Comparison of ENCODE assay signal across 20 cellular contexts in the genomic region with DNA sequence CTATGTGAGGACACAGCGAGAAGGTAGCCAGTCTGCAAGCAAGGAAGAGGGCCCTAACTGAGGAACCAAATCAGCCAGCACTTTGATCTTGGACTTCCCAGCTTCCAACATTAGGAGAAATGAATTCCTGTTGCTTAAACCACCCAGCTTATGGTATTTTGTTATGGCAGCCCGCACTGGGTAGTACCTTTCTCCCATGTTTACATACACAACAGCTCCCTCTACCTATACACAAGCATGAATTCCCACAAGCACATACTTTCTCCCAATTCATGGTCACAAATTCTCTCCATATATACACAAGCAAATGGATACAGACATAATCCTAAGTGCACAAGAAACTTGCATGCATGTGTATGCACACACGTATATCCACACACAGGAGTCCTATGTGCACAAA. TPM values are rescaled to one million over a fixed set of nuclear protein-coding genes. Genes with fewer than 3 reads are reported as not detected.
DNase-seq lines count a peak whose midpoint lies in the region; ATAC-seq and TF ChIP-seq lines count a peak whose summit lies in the region.
"Had no signal": no experiment of that assay in that cellular context is flagged by ENCODE, and none has a peak within 500 bp of the region (broad histone marks: within the 10 kb centered on the region; RNA-seq: fewer than 3 reads in every experiment).

No MANE protein-coding gene starts in this region.

- no peaks in the 10 kb centered on the region for H3K4me1 ChIP-seq in foreskin keratinocyte

- peak overlapping the region; percentile 94 for H3K27ac Mint-ChIP-seq in activated CD8-positive, alpha-beta memory T cell treated with anti-CD3 and anti-CD28 coated beads, Interleukin-2, amount 10 ng/mL, durations not matched to agents 7 days and 5 days
- peak overlapping the region; percentile 83 for H3K27ac Mint-ChIP-seq in activated CD8-positive, alpha-beta T cell treated with anti-CD3 and anti-CD28 coated beads for 36 hours
- peak overlapping the region in 9 of 10 donors; percentile 75 to 98 (median 90) for H3K27ac Mint-ChIP-seq in naive thymus-derived CD8-positive, alpha-beta T cell
- H3K27ac Mint-ChIP-seq: H9, WTC11 had no signal

- no peaks in the 10 kb centered on the region for H3K9me3 Mint-ChIP-seq in activated CD8-positive, alpha-beta memory T cell treated with anti-CD3 and anti-CD28 coated beads, Interleukin-2, amount 10 ng/mL, durations not matched to agents 7 days and 5 days (ENCODE audit: low read depth)
- H3K9me3 Mint-ChIP-seq in activated CD8-positive, alpha-beta T cell treated with anti-CD3 and anti-CD28 coated beads for 36 hours, result no peaks in the 10 kb centered on the region
- H3K9me3 Mint-ChIP-seq in naive thymus-derived CD8-positive, alpha-beta T cell, result no peaks in the 10 kb centered on the region
- H3K9me3 Mint-ChIP-seq: WTC11 had no signal

- intact Hi-C loops in activated CD8-positive, alpha-beta T cell treated with anti-CD3 and anti-CD28 coated beads for 36 hours (cut with micrococcal nuclease), result no loop called here

- no peak for DNase-seq in activated CD8-positive, alpha-beta memory T cell treated with anti-CD3 and anti-CD28 coated beads, Interleukin-2, amount 10 ng/mL, durations not matched to agents 7 days and 5 days
- DNase-seq in activated CD8-positive, alpha-beta memory T cell treated with anti-CD3 and anti-CD28 coated beads for 24 hours, result no peak
- DNase-seq in activated CD8-positive, alpha-beta T cell treated with anti-CD3 and anti-CD28 coated beads for 36 hours, result no peak
- DNase-seq in naive thymus-derived CD8-positive, alpha-beta T cell, result no peak
- no peak for DNase-seq in foreskin keratinocyte
- DNase-seq: DND-41, dorsolateral prefrontal cortex, erythroblast, H9, left lung, NCI-H1694 treated with DMSO at 0.1 percent for 48 hours, NCI-H446, nucleus accumbens, stomach, upper lobe of left lung had no signal

- peaks cover 14% of the 10 kb centered on the region for H3K27me3 ChIP-seq in foreskin keratinocyte
- H3K27me3 ChIP-seq: stomach, upper lobe of left lung had no signal

- H3K27me3 Mint-ChIP-seq in activated CD8-positive, alpha-beta memory T cell treated with anti-CD3 and anti-CD28 coated beads, Interleukin-2, amount 10 ng/mL, durations not matched to agents 7 days and 5 days, result no peaks in the 10 kb centered on the region
- H3K27me3 Mint-ChIP-seq in activated CD8-positive, alpha-beta T cell treated with anti-CD3 and anti-CD28 coated beads for 36 hours, result no peaks in the 10 kb centered on the region
- no peaks in the 10 kb centered on the region for H3K27me3 Mint-ChIP-seq in naive thymus-derived CD8-positive, alpha-beta T cell

- no peak overlapping the region for H3K27ac ChIP-seq in foreskin keratinocyte
- H3K27ac ChIP-seq: dorsolateral prefrontal cortex, left lung, upper lobe of left lung had no signal

- H3K4me1 Mint-ChIP-seq in activated CD8-positive, alpha-beta memory T cell treated with anti-CD3 and anti-CD28 coated beads, Interleukin-2, amount 10 ng/mL, durations not matched to agents 7 days and 5 days, result peaks cover 79% of the 10 kb centered on the region
- H3K4me1 Mint-ChIP-seq in activated CD8-positive, alpha-beta T cell treated with anti-CD3 and anti-CD28 coated beads for 36 hours (ENCODE audit: low read depth), result peaks cover 62% of the 10 kb centered on the region
- H3K4me1 Mint-ChIP-seq in naive thymus-derived CD8-positive, alpha-beta T cell, result peaks cover 47 to 85% (median 72%) of the 10 kb centered on the region in 4 donors
- H3K4me1 Mint-ChIP-seq: WTC11 had no signal

- peaks cover 73% of the 10 kb centered on the region for H3K36me3 Mint-ChIP-seq in activated CD8-positive, alpha-beta memory T cell treated with anti-CD3 and anti-CD28 coated beads, Interleukin-2, amount 10 ng/mL, durations not matched to agents 7 days and 5 days
- peaks cover 61% of the 10 kb centered on the region for H3K36me3 Mint-ChIP-seq in activated CD8-positive, alpha-beta T cell treated with anti-CD3 and anti-CD28 coated beads for 36 hours (ENCODE audit: low read depth)
- H3K36me3 Mint-ChIP-seq in naive thymus-derived CD8-positive, alpha-beta T cell, result peaks cover 0 to 60% (median 14%) of the 10 kb centered on the region in 3 donors
- H3K36me3 Mint-ChIP-seq: WTC11 had no signal

- ATAC-seq in activated CD8-positive, alpha-beta memory T cell treated with anti-CD3 and anti-CD28 coated beads, Interleukin-2, amount 10 ng/mL, durations not matched to agents 7 days and 5 days, result no peak
- ATAC-seq in GM21515 (IDR thresholded peaks at IDR 0.05; ENCODE audit: unreplicated experiment) (peak; percentile 5), HG02763 (IDR thresholded peaks at IDR 0.05; ENCODE audit: unreplicated experiment) (no peak), GM21717 (IDR thresholded peaks at IDR 0.05; ENCODE audit: unreplicated experiment) (no peak), foreskin keratinocyte (no peak)
- no peak for ATAC-seq in activated CD8-positive, alpha-beta T cell treated with anti-CD3 and anti-CD28 coated beads for 36 hours
- ATAC-seq in naive thymus-derived CD8-positive, alpha-beta T cell, result no peak
- ATAC-seq: left lung, sciatic nerve, WTC11 had no signal

- TF ChIP-seq CTCF in activated CD8-positive, alpha-beta T cell treated with anti-CD3 and anti-CD28 coated beads for 36 hours (IDR thresholded peaks at IDR 0.05), result no peak
- TF ChIP-seq CTCF in foreskin keratinocyte (conservative IDR thresholded peaks at IDR 0.05), result no peak

- peak overlapping the region; percentile 76 for H3K4me3 Mint-ChIP-seq in activated CD8-positive, alpha-beta memory T cell treated with anti-CD3 and anti-CD28 coated beads, Interleukin-2, amount 10 ng/mL, durations not matched to agents 7 days and 5 days
- H3K4me3 Mint-ChIP-seq in activated CD8-positive, alpha-beta T cell treated with anti-CD3 and anti-CD28 coated beads for 36 hours, result no peak overlapping the region
- peak overlapping the region in 9 of 10 donors; percentile 51 to 82 (median 73) for H3K4me3 Mint-ChIP-seq in naive thymus-derived CD8-positive, alpha-beta T cell
- H3K4me3 Mint-ChIP-seq: H9, WTC11 had no signal

- CTCF ChIA-PET in activated CD8-positive, alpha-beta memory T cell treated with anti-CD3 and anti-CD28 coated beads, Interleukin-2, amount 10 ng/mL, durations not matched to agents 7 days and 5 days (lab: Charles Lee), result interaction anchor here (0.9 to 15.5 kb wide), 16 partner anchors 10 to 134 kb away, joined by 3 to 164 read pairs (median 7); a partner anchor contains a TSS
- CTCF ChIA-PET in activated CD8-positive, alpha-beta T cell treated with anti-CD3 and anti-CD28 coated beads for 36 hours (lab: Charles Lee), result interaction anchor here (1.0 to 4.6 kb wide), 13 partner anchors 10 to 136 kb away, joined by 3 to 60 read pairs (median 6); a partner anchor contains a TSS

- POLR2A ChIA-PET in activated CD8-positive, alpha-beta T cell treated with anti-CD3 and anti-CD28 coated beads for 36 hours (lab: Charles Lee), result interaction anchor here (0.7 to 9.4 kb wide), 8 partner anchors 9 to 68 kb away, joined by 3 to 91 read pairs (median 6); a partner anchor contains a TSS
- POLR2A ChIA-PET in naive thymus-derived CD8-positive, alpha-beta T cell (lab: Charles Lee), result interaction anchor here (0.5 to 18.3 kb wide), 11 partner anchors 8 to 1349 kb away, joined by 3 to 338 read pairs (median 7); a partner anchor contains a TSS

RNA-seq across cellular contexts. Expression of a gene that starts 7.4 kb away (rescaled TPM):
- total RNA-seq in activated CD8-positive, alpha-beta memory T cell treated with anti-CD3 and anti-CD28 coated beads, Interleukin-2, amount 10 ng/mL, durations not matched to agents 7 days and 5 days, result 100 to 1,000 TPM; 567 to 729 TPM
- total RNA-seq in activated CD8-positive, alpha-beta T cell treated with anti-CD3 and anti-CD28 coated beads for 36 hours, result 100 to 1,000 TPM; 121 to 137 TPM
- 100 to 1,000 TPM; 353 to 362 TPM for total RNA-seq in naive thymus-derived CD8-positive, alpha-beta T cell
- 100 to 1,000 TPM; 202 to 219 (median 206) TPM for polyA plus RNA-seq in naive thymus-derived CD8-positive, alpha-beta T cell
- 0.14 and 0.32 TPM in 2 replicates for total RNA-seq in foreskin keratinocyte
- 0.15 and 0.17 TPM in 2 replicates for polyA plus RNA-seq in foreskin keratinocyte

RNA-seq across cellular contexts. Expression of a gene that starts 19.0 kb away (rescaled TPM):
- 10 to 100 TPM; 19.6 to 28.1 TPM for total RNA-seq in activated CD8-positive, alpha-beta memory T cell treated with anti-CD3 and anti-CD28 coated beads, Interleukin-2, amount 10 ng/mL, durations not matched to agents 7 days and 5 days
- total RNA-seq in activated CD8-positive, alpha-beta T cell treated with anti-CD3 and anti-CD28 coated beads for 36 hours, result 10 to 100 TPM; 13.8 to 18.6 TPM
- 10 to 100 TPM; 50.8 to 53.4 TPM for total RNA-seq in naive thymus-derived CD8-positive, alpha-beta T cell
- polyA plus RNA-seq in naive thymus-derived CD8-positive, alpha-beta T cell, result 1 to 10 TPM; 1.1 to 1.3 (median 1.2) TPM
- total RNA-seq in foreskin keratinocyte, result 4.1 and 4.4 TPM in 2 replicates
- polyA plus RNA-seq in foreskin keratinocyte, result 3.0 and 3.1 TPM in 2 replicates

RNA-seq across cellular contexts. Expression of a gene that starts 19.2 kb away (rescaled TPM):
- total RNA-seq in activated CD8-positive, alpha-beta memory T cell treated with anti-CD3 and anti-CD28 coated beads, Interleukin-2, amount 10 ng/mL, durations not matched to agents 7 days and 5 days, result 10 to 100 TPM; 35.8 to 47.0 TPM
- 10 to 100 TPM; 31.3 to 35.9 TPM for total RNA-seq in activated CD8-positive, alpha-beta T cell treated with anti-CD3 and anti-CD28 coated beads for 36 hours
- 100 to 1,000 TPM; 112 to 113 TPM for total RNA-seq in naive thymus-derived CD8-positive, alpha-beta T cell
- polyA plus RNA-seq in naive thymus-derived CD8-positive, alpha-beta T cell, result 1 to 10 TPM; 2.8 to 3.5 (median 3.1) TPM
- 11.0 and 11.7 TPM in 2 replicates for total RNA-seq in foreskin keratinocyte
- 3.7 and 4.6 TPM in 2 replicates for polyA plus RNA-seq in foreskin keratinocyte

RNA-seq across cellular contexts. Expression of a gene that starts 32.3 kb away (rescaled TPM):
- total RNA-seq in activated CD8-positive, alpha-beta memory T cell treated with anti-CD3 and anti-CD28 coated beads, Interleukin-2, amount 10 ng/mL, durations not matched to agents 7 days and 5 days, result 10 to 100 TPM; 29.4 to 38.8 TPM
- 10 to 100 TPM; 19.7 to 20.3 TPM for total RNA-seq in activated CD8-positive, alpha-beta T cell treated with anti-CD3 and anti-CD28 coated beads for 36 hours
- total RNA-seq in naive thymus-derived CD8-positive, alpha-beta T cell, result 10 to 100 TPM; 57.8 to 60.4 TPM
- polyA plus RNA-seq in naive thymus-derived CD8-positive, alpha-beta T cell, result 10 to 100 TPM in 1 of 3 donors, 1 to 10 TPM in 2; 1.6 to 12.7 (median 3.8) TPM
- 32.8 and 33.3 TPM in 2 replicates for total RNA-seq in foreskin keratinocyte
- polyA plus RNA-seq in foreskin keratinocyte, result 26.3 and 29.2 TPM in 2 replicates

Comparison
In these comparisons a context has a peak if more than half of its experiments do, and no peak if none do; other contexts are left out.
1. RNA of a gene that starts 7.4 kb away (total RNA-seq): 567 to 729 TPM in activated CD8-positive, alpha-beta memory T cell treated with anti-CD3 and anti-CD28 coated beads, Interleukin-2, amount 10 ng/mL, durations not matched to agents 7 days and 5 days, 353 to 362 TPM in naive thymus-derived CD8-positive, alpha-beta T cell and 121 to 137 TPM in activated CD8-positive, alpha-beta T cell treated with anti-CD3 and anti-CD28 coated beads for 36 hours; 0.14 to 0.32 TPM in foreskin keratinocyte; every median in the first group is over 10 times any median in the second.
2. Peak in every context shown above with its lines, with median percentiles within 50 percentile points of each other: H3K27ac Mint-ChIP-seq.